22 cellular contexts compared by ENCODE assay signal in genomic region chr2:186325827-186326535, GRCh38.
"Had no signal": no experiment of that assay in that cellular context is flagged by ENCODE, and none has a peak within 500 bp of the region (broad histone marks: within the 10 kb centered on the region; RNA-seq: fewer than 3 reads in every experiment).

No MANE protein-coding gene starts in this region.

- H3K9me3 ChIP-seq: prostate gland, vagina had no signal

- H3K27ac Mint-ChIP-seq: activated CD4-positive, alpha-beta T cell treated with anti-CD3 and anti-CD28 coated beads, Interleukin-2, amount 10 ng/mL, durations not matched to agents 7 days and 5 days; activated naive CD8-positive, alpha-beta T cell; activated T-cell treated with anti-CD3 and anti-CD28 coated beads, Interleukin-2, amount 50 U/mL, for 72 hours; dendritic cell treated with granulocyte-macrophage colony-stimulating factor and Interleukin-4, amounts not matched to agents 40 ng/mL and 50 ng/mL, for 4 days; natural killer cell; stimulated activated memory B cell treated with anti-CD40 and anti-IgM and Interleukin-4, amounts not matched to agents 10 μg/mL and 1 μg/mL and 100 μg/mL, for 72 hours; T-helper 2 cell treated with Interferon-gamma antibody and Interleukin-4, amounts not matched to agents 5 μg/mL and 100 μg/mL, for 36 hours had no signal

- DNase-seq: activated CD4-positive, alpha-beta T cell treated with anti-CD3 and anti-CD28 coated beads, Interleukin-2, amount 10 ng/mL, durations not matched to agents 7 days and 5 days; activated CD4-positive, CD25-positive, alpha-beta regulatory T cell; activated CD8-positive, alpha-beta memory T cell treated with anti-CD3 and anti-CD28 coated beads, Interleukin-2, amount 50 U/mL, for 48 hours; activated gamma-delta T cell; activated T-cell treated with anti-CD3 and anti-CD28 coated beads, Interleukin-2, amount 50 U/mL, for 72 hours; brain microvascular endothelial cell; cerebellar nuclear complex; effector memory CD4-positive, alpha-beta T cell; heart right ventricle; islet precursor cell; left lung; natural killer cell; occipital lobe; stimulated activated CD4-positive, alpha-beta T cell treated with anti-CD3 and anti-CD28 coated beads, Interleukin-12 subunit alpha, Interleukin-12 subunit beta, amount 100 ng/mL, for 4 hours; tibial artery had no signal

- H3K27me3 ChIP-seq: brain microvascular endothelial cell, gastroesophageal sphincter, heart right ventricle, left lung, tibial artery, vagina had no signal

- H3K4me3 Mint-ChIP-seq: activated CD4-positive, alpha-beta T cell treated with anti-CD3 and anti-CD28 coated beads, Interleukin-2, amount 10 ng/mL, durations not matched to agents 7 days and 5 days; activated naive CD8-positive, alpha-beta T cell; activated T-cell treated with anti-CD3 and anti-CD28 coated beads, Interleukin-2, amount 50 U/mL, for 72 hours; dendritic cell treated with granulocyte-macrophage colony-stimulating factor and Interleukin-4, amounts not matched to agents 40 ng/mL and 50 ng/mL, for 4 days; natural killer cell; stimulated activated memory B cell treated with anti-CD40 and anti-IgM and Interleukin-4, amounts not matched to agents 10 μg/mL and 1 μg/mL and 100 μg/mL, for 72 hours; T-helper 2 cell treated with Interferon-gamma antibody and Interleukin-4, amounts not matched to agents 5 μg/mL and 100 μg/mL, for 36 hours had no signal

- H3K36me3 Mint-ChIP-seq: natural killer cell had no signal

- H3K36me3 ChIP-seq: brain microvascular endothelial cell, gastroesophageal sphincter, heart right ventricle, left lung, prostate gland, vagina had no signal

- H3K4me1 ChIP-seq: gastroesophageal sphincter, heart right ventricle, left lung, prostate gland, tibial artery, vagina had no signal

- H3K4me1 Mint-ChIP-seq: activated CD4-positive, alpha-beta T cell treated with anti-CD3 and anti-CD28 coated beads, Interleukin-2, amount 10 ng/mL, durations not matched to agents 7 days and 5 days; natural killer cell; stimulated activated memory B cell treated with anti-CD40 and anti-IgM and Interleukin-4, amounts not matched to agents 10 μg/mL and 1 μg/mL and 100 μg/mL, for 72 hours had no signal

- H3K27ac ChIP-seq: brain microvascular endothelial cell, gastroesophageal sphincter, heart right ventricle, left lung, prostate gland, tibial artery, vagina had no signal

- ATAC-seq: activated T-cell treated with anti-CD3 and anti-CD28 coated beads, Interleukin-2, amount 50 U/mL, for 72 hours; gastroesophageal sphincter; heart right ventricle; left lung; natural killer cell; stimulated activated memory B cell treated with anti-CD40 and anti-IgM and Interleukin-4, amounts not matched to agents 10 μg/mL and 1 μg/mL and 100 μg/mL, for 72 hours had no signal

- H3K27me3 Mint-ChIP-seq: activated CD4-positive, alpha-beta T cell treated with anti-CD3 and anti-CD28 coated beads, Interleukin-2, amount 10 ng/mL, durations not matched to agents 7 days and 5 days; activated naive CD8-positive, alpha-beta T cell; dendritic cell treated with granulocyte-macrophage colony-stimulating factor and Interleukin-4, amounts not matched to agents 40 ng/mL and 50 ng/mL, for 4 days; stimulated activated memory B cell treated with anti-CD40 and anti-IgM and Interleukin-4, amounts not matched to agents 10 μg/mL and 1 μg/mL and 100 μg/mL, for 72 hours had no signal

- H3K4me3 ChIP-seq: gastroesophageal sphincter, heart right ventricle, left lung, prostate gland, tibial artery, vagina had no signal
